9 cellular contexts compared by ENCODE assay signal in genomic region chr10:79674878-79675277, GRCh38. TPM values are rescaled to one million over a fixed set of nuclear protein-coding genes. Genes with fewer than 3 reads are reported as not detected.
DNase-seq lines count a peak whose midpoint lies in the region; ATAC-seq and TF ChIP-seq lines count a peak whose summit lies in the region.
"Not testable (repeated sequence)": the region's sequence is repeated elsewhere in the genome, so short reads cannot be mapped to it uniquely, and the experiment has no call there.
"Had no signal": no experiment of that assay in that cellular context is flagged by ENCODE, and none has a peak within 500 bp of the region (broad histone marks: within the 10 kb centered on the region; RNA-seq: fewer than 3 reads in every experiment).

No MANE protein-coding gene starts in this region.

- not testable (repeated sequence) for TF ChIP-seq CTCF in OCI-LY3 (IDR thresholded peaks at IDR 0.05; ENCODE audit: low read depth, low read length)

- H3K27me3 ChIP-seq in OCI-LY3 (ENCODE audit: low read depth, low read length); adipocyte (replicated peaks; ENCODE audit: control insufficient read depth, insufficient read depth, low read length): not testable (repeated sequence)

- H3K9me3 Mint-ChIP-seq in activated CD4-positive, alpha-beta memory T cell treated with anti-CD3 and anti-CD28 coated beads for 36 hours; stimulated activated naive CD8-positive, alpha-beta T cell treated with anti-CD3 and anti-CD28 coated beads, Interleukin-15, amount 100 ng/mL, for 72 hours: not testable (repeated sequence)

- DNase-seq in EL, result peak; percentile 40
- DNase-seq in activated CD4-positive, alpha-beta memory T cell treated with anti-CD3 and anti-CD28 coated beads for 36 hours, result peak; percentile 23
- peak; percentile 8 for DNase-seq in adipocyte (ENCODE audit: low read depth)
- peak; percentile 5 for DNase-seq in fibroblast of peridontal ligament (ENCODE audit: extremely low read depth)
- not testable (repeated sequence) for DNase-seq in stimulated activated naive CD8-positive, alpha-beta T cell treated with anti-CD3 and anti-CD28 coated beads, Interleukin-15, amount 100 ng/mL, for 72 hours

- not testable (repeated sequence) for H3K9ac ChIP-seq in OCI-LY3 (ENCODE audit: low read length); adipocyte (ENCODE audit: low read length)

- H3K4me3 Mint-ChIP-seq in activated CD4-positive, alpha-beta memory T cell treated with anti-CD3 and anti-CD28 coated beads for 36 hours; stimulated activated naive CD8-positive, alpha-beta T cell treated with anti-CD3 and anti-CD28 coated beads, Interleukin-15, amount 100 ng/mL, for 72 hours: not testable (repeated sequence)

- H3K4me3 ChIP-seq in OCI-LY3 (ENCODE audit: low read length); adipocyte (ENCODE audit: low read length): not testable (repeated sequence)

- H3K27ac ChIP-seq in OCI-LY3 (ENCODE audit: low read length), result not testable (repeated sequence)

- POLR2A ChIA-PET in activated CD4-positive, alpha-beta memory T cell treated with anti-CD3 and anti-CD28 coated beads for 36 hours (lab: Charles Lee), result not testable (repeated sequence)

- not testable (repeated sequence) for H3K27ac Mint-ChIP-seq in activated CD4-positive, alpha-beta memory T cell treated with anti-CD3 and anti-CD28 coated beads for 36 hours; stimulated activated naive CD8-positive, alpha-beta T cell treated with anti-CD3 and anti-CD28 coated beads, Interleukin-15, amount 100 ng/mL, for 72 hours

- CTCF ChIA-PET in activated CD4-positive, alpha-beta memory T cell treated with anti-CD3 and anti-CD28 coated beads for 36 hours (lab: Charles Lee), result not testable (repeated sequence)

- intact Hi-C loops in activated CD4-positive, alpha-beta memory T cell treated with anti-CD3 and anti-CD28 coated beads for 36 hours (cut with micrococcal nuclease), result not testable (repeated sequence)

- not testable (repeated sequence) for H4K20me1 ChIP-seq in OCI-LY3 (ENCODE audit: insufficient read depth, low read length)

- not testable (repeated sequence) for H3K36me3 ChIP-seq in OCI-LY3 (replicated peaks; ENCODE audit: low read depth, low read length); adipocyte (ENCODE audit: control insufficient read depth, insufficient read depth, low read length, severe bottlenecking)

- peak overlapping the region; percentile 34; the same call in 1 of the 2 replicates for H3K4me2 ChIP-seq in OCI-LY3 (ENCODE audit: low read length)

- not testable (repeated sequence) for H3K27me3 Mint-ChIP-seq in activated CD4-positive, alpha-beta memory T cell treated with anti-CD3 and anti-CD28 coated beads for 36 hours; stimulated activated naive CD8-positive, alpha-beta T cell treated with anti-CD3 and anti-CD28 coated beads, Interleukin-15, amount 100 ng/mL, for 72 hours

- not testable (repeated sequence) for H3K9me3 ChIP-seq in OCI-LY3 (ENCODE audit: insufficient read depth, low read length); adipocyte (ENCODE audit: control insufficient read depth, low read length)

- H3K79me2 ChIP-seq in OCI-LY3 (ENCODE audit: low read length), result not testable (repeated sequence)

- ATAC-seq in GM18868 (IDR thresholded peaks at IDR 0.05; ENCODE audit: unreplicated experiment), result peak; percentile 56
- peak; percentile 59 for ATAC-seq in HG02852 (IDR thresholded peaks at IDR 0.05; ENCODE audit: unreplicated experiment)
- ATAC-seq in stimulated activated naive CD8-positive, alpha-beta T cell treated with anti-CD3 and anti-CD28 coated beads, Interleukin-15, amount 100 ng/mL, for 72 hours, result peak; percentile 56

- H3K4me1 Mint-ChIP-seq in activated CD4-positive, alpha-beta memory T cell treated with anti-CD3 and anti-CD28 coated beads for 36 hours (ENCODE audit: low read depth); stimulated activated naive CD8-positive, alpha-beta T cell treated with anti-CD3 and anti-CD28 coated beads, Interleukin-15, amount 100 ng/mL, for 72 hours: not testable (repeated sequence)

- not testable (repeated sequence) for H3K4me1 ChIP-seq in OCI-LY3 (ENCODE audit: low read length); adipocyte (ENCODE audit: control insufficient read depth, insufficient read depth, low read length)

- H3K36me3 Mint-ChIP-seq in activated CD4-positive, alpha-beta memory T cell treated with anti-CD3 and anti-CD28 coated beads for 36 hours, result not testable (repeated sequence)

- not testable (repeated sequence) for H2AFZ ChIP-seq in OCI-LY3 (ENCODE audit: low read depth, low read length)

RNA-seq across cellular contexts. Expression of gene NUTM2B, which starts 28.1 kb away (rescaled TPM):
- under 1 TPM; 0.45 to 0.56 TPM for total RNA-seq in activated CD4-positive, alpha-beta memory T cell treated with anti-CD3 and anti-CD28 coated beads for 36 hours
- total RNA-seq: SJSA1 had no signal
